In the genomic region with DNA sequence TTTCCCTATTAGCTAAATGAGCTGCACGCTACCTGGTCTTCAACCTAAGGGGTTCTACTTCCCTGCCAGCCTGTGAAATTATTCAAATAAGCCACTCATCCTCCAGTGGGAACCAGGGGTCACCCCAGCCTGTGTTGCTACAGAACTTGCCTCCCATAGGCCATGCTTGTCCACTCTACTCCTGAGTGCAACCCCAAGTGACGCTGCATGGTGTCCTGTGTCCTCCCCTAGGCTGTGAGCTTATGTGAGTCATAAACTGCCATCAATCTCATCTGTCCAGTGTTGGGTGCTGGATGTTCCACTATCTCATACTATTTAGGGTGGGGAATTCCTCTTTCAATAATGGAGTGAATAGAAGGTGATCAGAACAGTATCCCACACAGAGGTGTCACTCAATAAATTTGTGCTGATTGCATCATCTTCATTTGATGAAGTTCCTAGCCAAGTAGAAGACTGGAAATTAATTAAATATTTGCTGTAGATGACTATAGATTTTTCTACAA, we compare ENCODE assay signal across 1 cellular context.
TF ChIP-seq lines count a peak whose summit lies in the region.

No MANE protein-coding gene starts in this region.

TF ChIP-seq in K562, 482 proteins besides CTCF, POLR2A, EP300 and RAD21 (continued from another document and continues in another):
- TF ChIP-seq RUNX1 (IDR thresholded peaks at IDR 0.05; ENCODE audit: low read depth) (no peak), ARID1B (IDR thresholded peaks at IDR 0.05) (peak; percentile 85), ZNF589 (CRISPR knock-in tag; IDR thresholded peaks at IDR 0.05; ENCODE audit: low read depth) (no peak), ZNF274 (IDR thresholded peaks at IDR 0.05; ENCODE audit: borderline replicate concordance, low read depth, low read length) (no peak), ESRRA (IDR thresholded peaks at IDR 0.05; ENCODE audit: borderline replicate concordance, low read depth) (peak; percentile 30; the same call in 1 of the 2 replicates), ZNF79 (CRISPR knock-in tag; IDR thresholded peaks at IDR 0.05; ENCODE audit: low read depth) (no peak), ZNF780A (CRISPR knock-in tag; IDR thresholded peaks at IDR 0.05) (no peak), BCOR (IDR thresholded peaks at IDR 0.05) (no peak), NFXL1 (CRISPR knock-in tag; IDR thresholded peaks at IDR 0.05) (no peak), SOX6 (IDR thresholded peaks at IDR 0.05) (0 out of 2 replicates have a peak, but pooled peaks have one; percentile 47), ZFP1 (CRISPR knock-in tag; IDR thresholded peaks at IDR 0.05) (no peak), SRF (CRISPR knock-in tag; IDR thresholded peaks at IDR 0.05) (no peak), ZNF668 (CRISPR knock-in tag; IDR thresholded peaks at IDR 0.05) (no peak), CREM (IDR thresholded peaks at IDR 0.05; ENCODE audit: low read depth) (peak; percentile 92), XRCC5 (IDR thresholded peaks at IDR 0.05; ENCODE audit: low read depth, low read length) (no peak), PTRF (tag; IDR thresholded peaks at IDR 0.05) (no peak), ELF4 (CRISPR knock-in tag; IDR thresholded peaks at IDR 0.05) (no peak), SRSF1 (IDR thresholded peaks at IDR 0.05; ENCODE audit: low read depth, low read length) (no peak), CBFA2T3 (IDR thresholded peaks at IDR 0.05) (peak; percentile 54), TCFL5 (CRISPR knock-in tag; conservative IDR thresholded peaks at IDR 0.05) (no peak), NR2C2 (CRISPR knock-in tag; IDR thresholded peaks at IDR 0.05) (0 out of 2 replicates have a peak, but pooled peaks have one; percentile 31), NR2C2 (tag; IDR thresholded peaks at IDR 0.05) (peak; percentile 85), POLR2B (IDR thresholded peaks at IDR 0.05; ENCODE audit: low read depth, partially characterized antibody) (peak; percentile 55), MECOM (CRISPR knock-in tag; IDR thresholded peaks at IDR 0.05) (peak; percentile 96), ZNF507 (tag; conservative IDR thresholded peaks at IDR 0.05) (no peak), RBM22 (IDR thresholded peaks at IDR 0.05; ENCODE audit: low read depth, low read length, poor library complexity, severe bottlenecking) (no peak), ZNF586 (CRISPR knock-in tag; conservative IDR thresholded peaks at IDR 0.05) (no peak), BRCA1 (IDR thresholded peaks at IDR 0.05) (no peak), BRCA1 (CRISPR knock-in tag; IDR thresholded peaks at IDR 0.05) (no peak), MAFK (IDR thresholded peaks at IDR 0.05; ENCODE audit: low read length) (no peak), NFATC3 (IDR thresholded peaks at IDR 0.05) (no peak; the same call in 1 of the 2 replicates), ZNF76 (CRISPR knock-in tag; IDR thresholded peaks at IDR 0.05; ENCODE audit: borderline replicate concordance) (0 out of 2 replicates have a peak, but pooled peaks have one; percentile 40), ZNF354B (CRISPR knock-in tag; IDR thresholded peaks at IDR 0.05) (no peak), PCBP1 (IDR thresholded peaks at IDR 0.05; ENCODE audit: low read depth, low read length, poor library complexity, severe bottlenecking) (no peak), JUN (IDR thresholded peaks at IDR 0.05; ENCODE audit: borderline replicate concordance, low read depth, low read length) (peak; percentile 91), JUN (CRISPR knock-in tag; IDR thresholded peaks at IDR 0.05; ENCODE audit: borderline replicate concordance) (no peak; the same call in 1 of the 2 replicates), POU5F1 (IDR thresholded peaks at IDR 0.05; ENCODE audit: borderline replicate concordance, low read depth, low read length, partially characterized antibody) (no peak), ZFPM2 (CRISPR knock-in tag; IDR thresholded peaks at IDR 0.05) (no peak), ZNF644 (tag; IDR thresholded peaks at IDR 0.05; ENCODE audit: low read depth) (no peak; the same call in 1 of the 2 replicates), PHF21A (IDR thresholded peaks at IDR 0.05; ENCODE audit: borderline replicate concordance, low read depth) (peak; percentile 48; the same call in 1 of the 2 replicates), KLF1 (tag; IDR thresholded peaks at IDR 0.05) (no peak)
- TF ChIP-seq, protein P1, sequence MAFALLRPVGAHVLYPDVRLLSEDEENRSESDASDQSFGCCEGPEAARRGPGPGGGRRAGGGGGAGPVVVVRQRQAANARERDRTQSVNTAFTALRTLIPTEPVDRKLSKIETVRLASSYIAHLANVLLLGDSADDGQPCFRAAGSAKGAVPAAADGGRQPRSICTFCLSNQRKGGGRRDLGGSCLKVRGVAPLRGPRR (CRISPR knock-in tag; IDR thresholded peaks at IDR 0.05), result peak; percentile 72; the same call in 1 of the 2 replicates
- TF ChIP-seq, protein P2, sequence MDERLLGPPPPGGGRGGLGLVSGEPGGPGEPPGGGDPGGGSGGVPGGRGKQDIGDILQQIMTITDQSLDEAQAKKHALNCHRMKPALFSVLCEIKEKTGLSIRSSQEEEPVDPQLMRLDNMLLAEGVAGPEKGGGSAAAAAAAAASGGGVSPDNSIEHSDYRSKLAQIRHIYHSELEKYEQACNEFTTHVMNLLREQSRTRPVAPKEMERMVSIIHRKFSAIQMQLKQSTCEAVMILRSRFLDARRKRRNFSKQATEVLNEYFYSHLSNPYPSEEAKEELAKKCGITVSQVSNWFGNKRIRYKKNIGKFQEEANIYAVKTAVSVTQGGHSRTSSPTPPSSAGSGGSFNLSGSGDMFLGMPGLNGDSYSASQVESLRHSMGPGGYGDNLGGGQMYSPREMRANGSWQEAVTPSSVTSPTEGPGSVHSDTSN (CRISPR knock-in tag; IDR thresholded peaks at IDR 0.05; ENCODE audit: low read depth), result no peak
- TF ChIP-seq, protein P2 (tag; conservative IDR thresholded peaks at IDR 0.05; ENCODE audit: low read depth), result peak; percentile 98
- TF ChIP-seq, protein P3, sequence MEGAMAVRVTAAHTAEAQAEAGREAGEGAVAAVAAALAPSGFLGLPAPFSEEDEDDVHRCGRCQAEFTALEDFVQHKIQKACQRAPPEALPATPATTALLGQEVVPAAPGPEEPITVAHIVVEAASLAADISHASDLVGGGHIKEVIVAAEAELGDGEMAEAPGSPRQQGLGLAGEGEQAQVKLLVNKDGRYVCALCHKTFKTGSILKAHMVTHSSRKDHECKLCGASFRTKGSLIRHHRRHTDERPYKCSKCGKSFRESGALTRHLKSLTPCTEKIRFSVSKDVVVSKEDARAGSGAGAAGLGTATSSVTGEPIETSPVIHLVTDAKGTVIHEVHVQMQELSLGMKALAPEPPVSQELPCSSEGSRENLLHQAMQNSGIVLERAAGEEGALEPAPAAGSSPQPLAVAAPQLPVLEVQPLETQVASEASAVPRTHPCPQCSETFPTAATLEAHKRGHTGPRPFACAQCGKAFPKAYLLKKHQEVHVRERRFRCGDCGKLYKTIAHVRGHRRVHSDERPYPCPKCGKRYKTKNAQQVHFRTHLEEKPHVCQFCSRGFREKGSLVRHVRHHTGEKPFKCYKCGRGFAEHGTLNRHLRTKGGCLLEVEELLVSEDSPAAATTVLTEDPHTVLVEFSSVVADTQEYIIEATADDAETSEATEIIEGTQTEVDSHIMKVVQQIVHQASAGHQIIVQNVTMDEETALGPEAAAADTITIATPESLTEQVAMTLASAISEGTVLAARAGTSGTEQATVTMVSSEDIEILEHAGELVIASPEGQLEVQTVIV (CRISPR knock-in tag; IDR thresholded peaks at IDR 0.05; ENCODE audit: borderline replicate concordance), result no peak
- TF ChIP-seq, protein P4, sequence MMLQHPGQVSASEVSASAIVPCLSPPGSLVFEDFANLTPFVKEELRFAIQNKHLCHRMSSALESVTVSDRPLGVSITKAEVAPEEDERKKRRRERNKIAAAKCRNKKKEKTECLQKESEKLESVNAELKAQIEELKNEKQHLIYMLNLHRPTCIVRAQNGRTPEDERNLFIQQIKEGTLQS (IDR thresholded peaks at IDR 0.05), result peak; percentile 97
- TF ChIP-seq, protein P4 (CRISPR knock-in tag; conservative IDR thresholded peaks at IDR 0.05), result peak; percentile 85; the same call in 1 of the 2 replicates
- TF ChIP-seq, protein P5, sequence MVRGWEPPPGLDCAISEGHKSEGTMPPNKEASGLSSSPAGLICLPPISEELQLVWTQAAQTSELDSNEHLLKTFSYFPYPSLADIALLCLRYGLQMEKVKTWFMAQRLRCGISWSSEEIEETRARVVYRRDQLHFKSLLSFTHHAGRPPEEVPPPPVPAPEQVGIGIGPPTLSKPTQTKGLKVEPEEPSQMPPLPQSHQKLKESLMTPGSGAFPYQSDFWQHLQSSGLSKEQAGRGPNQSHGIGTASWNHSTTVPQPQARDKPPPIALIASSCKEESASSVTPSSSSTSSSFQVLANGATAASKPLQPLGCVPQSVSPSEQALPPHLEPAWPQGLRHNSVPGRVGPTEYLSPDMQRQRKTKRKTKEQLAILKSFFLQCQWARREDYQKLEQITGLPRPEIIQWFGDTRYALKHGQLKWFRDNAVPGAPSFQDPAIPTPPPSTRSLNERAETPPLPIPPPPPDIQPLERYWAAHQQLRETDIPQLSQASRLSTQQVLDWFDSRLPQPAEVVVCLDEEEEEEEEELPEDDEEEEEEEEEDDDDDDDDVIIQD (CRISPR knock-in tag; IDR thresholded peaks at IDR 0.05), result no peak
- TF ChIP-seq, protein P6, sequence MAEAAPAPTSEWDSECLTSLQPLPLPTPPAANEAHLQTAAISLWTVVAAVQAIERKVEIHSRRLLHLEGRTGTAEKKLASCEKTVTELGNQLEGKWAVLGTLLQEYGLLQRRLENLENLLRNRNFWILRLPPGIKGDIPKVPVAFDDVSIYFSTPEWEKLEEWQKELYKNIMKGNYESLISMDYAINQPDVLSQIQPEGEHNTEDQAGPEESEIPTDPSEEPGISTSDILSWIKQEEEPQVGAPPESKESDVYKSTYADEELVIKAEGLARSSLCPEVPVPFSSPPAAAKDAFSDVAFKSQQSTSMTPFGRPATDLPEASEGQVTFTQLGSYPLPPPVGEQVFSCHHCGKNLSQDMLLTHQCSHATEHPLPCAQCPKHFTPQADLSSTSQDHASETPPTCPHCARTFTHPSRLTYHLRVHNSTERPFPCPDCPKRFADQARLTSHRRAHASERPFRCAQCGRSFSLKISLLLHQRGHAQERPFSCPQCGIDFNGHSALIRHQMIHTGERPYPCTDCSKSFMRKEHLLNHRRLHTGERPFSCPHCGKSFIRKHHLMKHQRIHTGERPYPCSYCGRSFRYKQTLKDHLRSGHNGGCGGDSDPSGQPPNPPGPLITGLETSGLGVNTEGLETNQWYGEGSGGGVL (CRISPR knock-in tag; IDR thresholded peaks at IDR 0.05), result no peak
- TF ChIP-seq, protein P7, sequence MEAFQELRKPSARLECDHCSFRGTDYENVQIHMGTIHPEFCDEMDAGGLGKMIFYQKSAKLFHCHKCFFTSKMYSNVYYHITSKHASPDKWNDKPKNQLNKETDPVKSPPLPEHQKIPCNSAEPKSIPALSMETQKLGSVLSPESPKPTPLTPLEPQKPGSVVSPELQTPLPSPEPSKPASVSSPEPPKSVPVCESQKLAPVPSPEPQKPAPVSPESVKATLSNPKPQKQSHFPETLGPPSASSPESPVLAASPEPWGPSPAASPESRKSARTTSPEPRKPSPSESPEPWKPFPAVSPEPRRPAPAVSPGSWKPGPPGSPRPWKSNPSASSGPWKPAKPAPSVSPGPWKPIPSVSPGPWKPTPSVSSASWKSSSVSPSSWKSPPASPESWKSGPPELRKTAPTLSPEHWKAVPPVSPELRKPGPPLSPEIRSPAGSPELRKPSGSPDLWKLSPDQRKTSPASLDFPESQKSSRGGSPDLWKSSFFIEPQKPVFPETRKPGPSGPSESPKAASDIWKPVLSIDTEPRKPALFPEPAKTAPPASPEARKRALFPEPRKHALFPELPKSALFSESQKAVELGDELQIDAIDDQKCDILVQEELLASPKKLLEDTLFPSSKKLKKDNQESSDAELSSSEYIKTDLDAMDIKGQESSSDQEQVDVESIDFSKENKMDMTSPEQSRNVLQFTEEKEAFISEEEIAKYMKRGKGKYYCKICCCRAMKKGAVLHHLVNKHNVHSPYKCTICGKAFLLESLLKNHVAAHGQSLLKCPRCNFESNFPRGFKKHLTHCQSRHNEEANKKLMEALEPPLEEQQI (IDR thresholded peaks at IDR 0.05), result 0 out of 2 replicates have a peak, but pooled peaks have one; percentile 33
- TF ChIP-seq, protein P8, sequence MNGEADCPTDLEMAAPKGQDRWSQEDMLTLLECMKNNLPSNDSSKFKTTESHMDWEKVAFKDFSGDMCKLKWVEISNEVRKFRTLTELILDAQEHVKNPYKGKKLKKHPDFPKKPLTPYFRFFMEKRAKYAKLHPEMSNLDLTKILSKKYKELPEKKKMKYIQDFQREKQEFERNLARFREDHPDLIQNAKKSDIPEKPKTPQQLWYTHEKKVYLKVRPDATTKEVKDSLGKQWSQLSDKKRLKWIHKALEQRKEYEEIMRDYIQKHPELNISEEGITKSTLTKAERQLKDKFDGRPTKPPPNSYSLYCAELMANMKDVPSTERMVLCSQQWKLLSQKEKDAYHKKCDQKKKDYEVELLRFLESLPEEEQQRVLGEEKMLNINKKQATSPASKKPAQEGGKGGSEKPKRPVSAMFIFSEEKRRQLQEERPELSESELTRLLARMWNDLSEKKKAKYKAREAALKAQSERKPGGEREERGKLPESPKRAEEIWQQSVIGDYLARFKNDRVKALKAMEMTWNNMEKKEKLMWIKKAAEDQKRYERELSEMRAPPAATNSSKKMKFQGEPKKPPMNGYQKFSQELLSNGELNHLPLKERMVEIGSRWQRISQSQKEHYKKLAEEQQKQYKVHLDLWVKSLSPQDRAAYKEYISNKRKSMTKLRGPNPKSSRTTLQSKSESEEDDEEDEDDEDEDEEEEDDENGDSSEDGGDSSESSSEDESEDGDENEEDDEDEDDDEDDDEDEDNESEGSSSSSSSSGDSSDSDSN (IDR thresholded peaks at IDR 0.05; ENCODE audit: borderline replicate concordance in 1 of 2, low read depth in 2 of 2, low read length in 2 of 2), result 0 out of 4 replicates have a peak, but pooled peaks of 1 of the 2 experiments have one; percentile 60
- TF ChIP-seq, protein P9, sequence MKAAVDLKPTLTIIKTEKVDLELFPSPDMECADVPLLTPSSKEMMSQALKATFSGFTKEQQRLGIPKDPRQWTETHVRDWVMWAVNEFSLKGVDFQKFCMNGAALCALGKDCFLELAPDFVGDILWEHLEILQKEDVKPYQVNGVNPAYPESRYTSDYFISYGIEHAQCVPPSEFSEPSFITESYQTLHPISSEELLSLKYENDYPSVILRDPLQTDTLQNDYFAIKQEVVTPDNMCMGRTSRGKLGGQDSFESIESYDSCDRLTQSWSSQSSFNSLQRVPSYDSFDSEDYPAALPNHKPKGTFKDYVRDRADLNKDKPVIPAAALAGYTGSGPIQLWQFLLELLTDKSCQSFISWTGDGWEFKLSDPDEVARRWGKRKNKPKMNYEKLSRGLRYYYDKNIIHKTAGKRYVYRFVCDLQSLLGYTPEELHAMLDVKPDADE (conservative IDR thresholded peaks at IDR 0.05; ENCODE audit: control insufficient read depth, low read depth, low read length), result no peak
